8 cellular contexts compared by ENCODE assay signal in the genomic region with DNA sequence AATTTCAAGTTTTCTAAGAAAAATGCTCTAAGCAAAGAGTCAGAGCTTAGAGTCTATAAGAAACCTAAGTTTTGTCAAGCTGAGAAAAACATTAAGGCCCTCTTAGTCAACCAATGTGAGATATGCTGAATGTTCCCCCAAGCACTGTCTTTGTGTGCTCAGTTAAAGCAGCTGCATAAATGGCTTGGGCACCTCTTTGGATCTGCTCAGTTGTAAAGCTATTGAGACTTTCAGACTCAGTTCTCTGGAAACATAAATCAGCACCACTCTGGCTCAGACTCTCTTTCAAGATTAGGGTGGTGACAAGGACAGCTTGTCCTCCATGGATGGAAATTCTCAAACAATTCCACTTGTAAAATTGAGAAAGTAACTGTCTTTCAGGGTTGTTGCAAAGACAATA.
"Had no signal": no experiment of that assay in that cellular context is flagged by ENCODE, and none has a peak within 500 bp of the region (broad histone marks: within the 10 kb centered on the region; RNA-seq: fewer than 3 reads in every experiment).

No MANE protein-coding gene starts in this region.

- H3K27me3 Mint-ChIP-seq: IgD-negative memory B cell had no signal

- ATAC-seq: HCT116, HepG2 had no signal

- H3K4me3 ChIP-seq: HAP-1 had no signal

- H3K36me3 Mint-ChIP-seq: IgD-negative memory B cell had no signal

- H3K27ac ChIP-seq: HL-60 had no signal

- H3K36me3 ChIP-seq: HAP-1 had no signal

- H3K4me1 ChIP-seq: HAP-1 had no signal

- H3K27ac Mint-ChIP-seq: HFFc6 had no signal

- H3K4me3 Mint-ChIP-seq: HFFc6, IgD-negative memory B cell had no signal

- H3K9me3 Mint-ChIP-seq: HFFc6 had no signal

- H3K4me1 Mint-ChIP-seq: IgD-negative memory B cell had no signal

- DNase-seq: GOT3, H7, HFFc6 had no signal

- H3K9me3 ChIP-seq: HAP-1 had no signal
